Comparison of ENCODE assay signal across 1 cellular context in the genomic region with DNA sequence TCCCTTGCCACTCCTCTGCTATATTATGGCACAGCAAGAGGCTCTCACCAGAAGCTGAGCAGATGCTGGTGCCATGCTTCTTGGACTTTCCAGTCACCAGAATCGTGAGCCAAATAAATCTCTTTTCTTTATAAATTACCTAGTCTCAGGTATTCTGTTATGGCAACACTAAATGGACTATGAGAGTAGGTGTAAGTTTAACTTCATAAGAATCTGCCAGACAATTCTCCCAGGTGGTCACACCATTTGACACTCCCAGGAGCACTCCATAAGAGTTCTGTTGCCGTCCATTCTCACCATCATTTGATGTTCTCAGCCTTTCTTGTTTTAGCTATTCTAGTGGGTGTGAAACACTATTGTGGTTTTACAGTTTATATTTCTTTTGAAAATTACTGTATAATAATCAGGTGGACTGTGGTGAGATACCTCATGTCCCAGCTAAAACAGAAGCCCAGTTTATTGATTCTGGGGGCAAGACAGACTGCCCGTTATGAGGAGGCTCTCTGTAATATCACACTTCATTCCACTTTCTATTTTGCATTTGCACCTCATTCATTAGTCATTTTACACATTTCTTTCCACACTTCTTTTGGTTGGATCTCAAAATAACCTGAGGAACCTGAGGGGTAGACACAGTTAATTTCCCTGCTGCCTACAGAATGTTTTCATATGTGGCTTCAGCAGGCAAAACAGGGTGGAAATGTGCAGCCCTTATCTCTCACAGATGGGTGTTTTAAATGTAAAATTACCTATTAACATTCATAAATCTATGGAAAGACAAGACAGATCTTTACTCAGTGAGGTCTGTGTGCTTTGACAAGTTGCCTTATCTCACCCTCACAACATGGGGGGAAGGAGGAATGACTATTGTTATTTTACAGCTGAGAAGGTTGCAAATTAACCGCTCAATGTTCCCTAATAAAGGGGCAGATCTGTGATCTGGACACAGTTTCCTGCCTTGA.
TF ChIP-seq lines count a peak whose summit lies in the region.

No MANE protein-coding gene starts in this region.

TF ChIP-seq in K562, 482 proteins besides CTCF, POLR2A, EP300 and RAD21 (continued from another document and continues in another):
- TF ChIP-seq, protein P1, sequence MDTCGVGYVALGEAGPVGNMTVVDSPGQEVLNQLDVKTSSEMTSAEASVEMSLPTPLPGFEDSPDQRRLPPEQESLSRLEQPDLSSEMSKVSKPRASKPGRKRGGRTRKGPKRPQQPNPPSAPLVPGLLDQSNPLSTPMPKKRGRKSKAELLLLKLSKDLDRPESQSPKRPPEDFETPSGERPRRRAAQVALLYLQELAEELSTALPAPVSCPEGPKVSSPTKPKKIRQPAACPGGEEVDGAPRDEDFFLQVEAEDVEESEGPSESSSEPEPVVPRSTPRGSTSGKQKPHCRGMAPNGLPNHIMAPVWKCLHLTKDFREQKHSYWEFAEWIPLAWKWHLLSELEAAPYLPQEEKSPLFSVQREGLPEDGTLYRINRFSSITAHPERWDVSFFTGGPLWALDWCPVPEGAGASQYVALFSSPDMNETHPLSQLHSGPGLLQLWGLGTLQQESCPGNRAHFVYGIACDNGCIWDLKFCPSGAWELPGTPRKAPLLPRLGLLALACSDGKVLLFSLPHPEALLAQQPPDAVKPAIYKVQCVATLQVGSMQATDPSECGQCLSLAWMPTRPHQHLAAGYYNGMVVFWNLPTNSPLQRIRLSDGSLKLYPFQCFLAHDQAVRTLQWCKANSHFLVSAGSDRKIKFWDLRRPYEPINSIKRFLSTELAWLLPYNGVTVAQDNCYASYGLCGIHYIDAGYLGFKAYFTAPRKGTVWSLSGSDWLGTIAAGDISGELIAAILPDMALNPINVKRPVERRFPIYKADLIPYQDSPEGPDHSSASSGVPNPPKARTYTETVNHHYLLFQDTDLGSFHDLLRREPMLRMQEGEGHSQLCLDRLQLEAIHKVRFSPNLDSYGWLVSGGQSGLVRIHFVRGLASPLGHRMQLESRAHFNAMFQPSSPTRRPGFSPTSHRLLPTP (IDR thresholded peaks at IDR 0.05; ENCODE audit: borderline replicate concordance, extremely low read depth, insufficient read length), result no peak
- TF ChIP-seq, protein P2, sequence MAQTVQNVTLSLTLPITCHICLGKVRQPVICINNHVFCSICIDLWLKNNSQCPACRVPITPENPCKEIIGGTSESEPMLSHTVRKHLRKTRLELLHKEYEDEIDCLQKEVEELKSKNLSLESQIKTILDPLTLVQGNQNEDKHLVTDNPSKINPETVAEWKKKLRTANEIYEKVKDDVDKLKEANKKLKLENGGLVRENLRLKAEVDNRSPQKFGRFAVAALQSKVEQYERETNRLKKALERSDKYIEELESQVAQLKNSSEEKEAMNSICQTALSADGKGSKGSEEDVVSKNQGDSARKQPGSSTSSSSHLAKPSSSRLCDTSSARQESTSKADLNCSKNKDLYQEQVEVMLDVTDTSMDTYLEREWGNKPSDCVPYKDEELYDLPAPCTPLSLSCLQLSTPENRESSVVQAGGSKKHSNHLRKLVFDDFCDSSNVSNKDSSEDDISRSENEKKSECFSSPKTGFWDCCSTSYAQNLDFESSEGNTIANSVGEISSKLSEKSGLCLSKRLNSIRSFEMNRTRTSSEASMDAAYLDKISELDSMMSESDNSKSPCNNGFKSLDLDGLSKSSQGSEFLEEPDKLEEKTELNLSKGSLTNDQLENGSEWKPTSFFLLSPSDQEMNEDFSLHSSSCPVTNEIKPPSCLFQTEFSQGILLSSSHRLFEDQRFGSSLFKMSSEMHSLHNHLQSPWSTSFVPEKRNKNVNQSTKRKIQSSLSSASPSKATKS (CRISPR knock-in tag; IDR thresholded peaks at IDR 0.05), result no peak
- TF ChIP-seq, protein P3, sequence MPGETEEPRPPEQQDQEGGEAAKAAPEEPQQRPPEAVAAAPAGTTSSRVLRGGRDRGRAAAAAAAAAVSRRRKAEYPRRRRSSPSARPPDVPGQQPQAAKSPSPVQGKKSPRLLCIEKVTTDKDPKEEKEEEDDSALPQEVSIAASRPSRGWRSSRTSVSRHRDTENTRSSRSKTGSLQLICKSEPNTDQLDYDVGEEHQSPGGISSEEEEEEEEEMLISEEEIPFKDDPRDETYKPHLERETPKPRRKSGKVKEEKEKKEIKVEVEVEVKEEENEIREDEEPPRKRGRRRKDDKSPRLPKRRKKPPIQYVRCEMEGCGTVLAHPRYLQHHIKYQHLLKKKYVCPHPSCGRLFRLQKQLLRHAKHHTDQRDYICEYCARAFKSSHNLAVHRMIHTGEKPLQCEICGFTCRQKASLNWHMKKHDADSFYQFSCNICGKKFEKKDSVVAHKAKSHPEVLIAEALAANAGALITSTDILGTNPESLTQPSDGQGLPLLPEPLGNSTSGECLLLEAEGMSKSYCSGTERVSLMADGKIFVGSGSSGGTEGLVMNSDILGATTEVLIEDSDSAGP (CRISPR knock-in tag; IDR thresholded peaks at IDR 0.05), result no peak
- TF ChIP-seq MCM3 (IDR thresholded peaks at IDR 0.05) (no peak), ARID2 (IDR thresholded peaks at IDR 0.05) (no peak), ZBTB7A (IDR thresholded peaks at IDR 0.05; ENCODE audit: borderline replicate concordance, control insufficient read depth, low read depth, low read length) (no peak), POLR2AphosphoS2 (IDR thresholded peaks at IDR 0.05; ENCODE audit: low read length) (no peak), ARID1B (IDR thresholded peaks at IDR 0.05) (peak; percentile 99), STAT5B (CRISPR knock-in tag; IDR thresholded peaks at IDR 0.05) (no peak), ZNF347 (CRISPR knock-in tag; IDR thresholded peaks at IDR 0.05; ENCODE audit: low read depth) (no peak), ZC3H8 (IDR thresholded peaks at IDR 0.05) (no peak), KAT8 (IDR thresholded peaks at IDR 0.05; ENCODE audit: low read depth) (no peak), NFATC3 (IDR thresholded peaks at IDR 0.05) (peak; percentile 83; the same call in 1 of the 2 replicates), JUNB (CRISPR knock-in tag; conservative IDR thresholded peaks at IDR 0.05) (no peak), ELF2 (CRISPR knock-in tag; IDR thresholded peaks at IDR 0.05) (no peak), POLR2G (IDR thresholded peaks at IDR 0.05; ENCODE audit: low read depth, low read length) (no peak), RBM14 (IDR thresholded peaks at IDR 0.05; ENCODE audit: borderline replicate concordance, insufficient read depth, low read depth, low read length) (no peak), TCFL5 (CRISPR knock-in tag; conservative IDR thresholded peaks at IDR 0.05) (no peak; the same call in 1 of the 2 replicates), LEF1 (IDR thresholded peaks at IDR 0.05) (peak; percentile 99), TAF1 (IDR thresholded peaks at IDR 0.05; ENCODE audit: control insufficient read depth, extremely low read depth, insufficient read depth, low read length, severe bottlenecking) (no peak), ZNF354B (CRISPR knock-in tag; IDR thresholded peaks at IDR 0.05) (no peak), IFI16 (CRISPR knock-in tag; IDR thresholded peaks at IDR 0.05) (no peak), THRAP3 (IDR thresholded peaks at IDR 0.05; ENCODE audit: borderline replicate concordance) (no peak), CHCHD3 (CRISPR knock-in tag; IDR thresholded peaks at IDR 0.05) (no peak), NELFE (IDR thresholded peaks at IDR 0.05; ENCODE audit: insufficient read depth, insufficient read length) (no peak), MAFG (tag; conservative IDR thresholded peaks at IDR 0.05) (peak; percentile 90)
- TF ChIP-seq, protein P4, sequence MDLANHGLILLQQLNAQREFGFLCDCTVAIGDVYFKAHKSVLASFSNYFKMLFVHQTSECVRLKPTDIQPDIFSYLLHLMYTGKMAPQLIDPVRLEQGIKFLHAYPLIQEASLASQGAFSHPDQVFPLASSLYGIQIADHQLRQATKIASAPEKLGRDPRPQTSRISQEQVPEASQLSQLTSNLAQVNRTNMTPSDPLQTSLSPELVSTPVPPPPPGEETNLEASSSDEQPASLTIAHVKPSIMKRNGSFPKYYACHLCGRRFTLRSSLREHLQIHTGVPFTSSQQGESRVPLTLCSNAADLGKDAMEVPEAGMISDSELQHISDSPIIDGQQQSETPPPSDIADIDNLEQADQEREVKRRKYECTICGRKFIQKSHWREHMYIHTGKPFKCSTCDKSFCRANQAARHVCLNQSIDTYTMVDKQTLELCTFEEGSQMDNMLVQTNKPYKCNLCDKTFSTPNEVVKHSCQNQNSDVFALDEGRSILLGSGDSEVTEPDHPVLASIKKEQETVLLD (IDR thresholded peaks at IDR 0.05), result peak; percentile 81; the same call in 1 of the 2 replicates
- TF ChIP-seq, protein P5, sequence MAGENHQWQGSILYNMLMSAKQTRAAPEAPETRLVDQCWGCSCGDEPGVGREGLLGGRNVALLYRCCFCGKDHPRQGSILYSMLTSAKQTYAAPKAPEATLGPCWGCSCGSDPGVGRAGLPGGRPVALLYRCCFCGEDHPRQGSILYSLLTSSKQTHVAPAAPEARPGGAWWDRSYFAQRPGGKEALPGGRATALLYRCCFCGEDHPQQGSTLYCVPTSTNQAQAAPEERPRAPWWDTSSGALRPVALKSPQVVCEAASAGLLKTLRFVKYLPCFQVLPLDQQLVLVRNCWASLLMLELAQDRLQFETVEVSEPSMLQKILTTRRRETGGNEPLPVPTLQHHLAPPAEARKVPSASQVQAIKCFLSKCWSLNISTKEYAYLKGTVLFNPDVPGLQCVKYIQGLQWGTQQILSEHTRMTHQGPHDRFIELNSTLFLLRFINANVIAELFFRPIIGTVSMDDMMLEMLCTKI (IDR thresholded peaks at IDR 0.05; ENCODE audit: partially characterized antibody), result no peak
- TF ChIP-seq, protein P6, sequence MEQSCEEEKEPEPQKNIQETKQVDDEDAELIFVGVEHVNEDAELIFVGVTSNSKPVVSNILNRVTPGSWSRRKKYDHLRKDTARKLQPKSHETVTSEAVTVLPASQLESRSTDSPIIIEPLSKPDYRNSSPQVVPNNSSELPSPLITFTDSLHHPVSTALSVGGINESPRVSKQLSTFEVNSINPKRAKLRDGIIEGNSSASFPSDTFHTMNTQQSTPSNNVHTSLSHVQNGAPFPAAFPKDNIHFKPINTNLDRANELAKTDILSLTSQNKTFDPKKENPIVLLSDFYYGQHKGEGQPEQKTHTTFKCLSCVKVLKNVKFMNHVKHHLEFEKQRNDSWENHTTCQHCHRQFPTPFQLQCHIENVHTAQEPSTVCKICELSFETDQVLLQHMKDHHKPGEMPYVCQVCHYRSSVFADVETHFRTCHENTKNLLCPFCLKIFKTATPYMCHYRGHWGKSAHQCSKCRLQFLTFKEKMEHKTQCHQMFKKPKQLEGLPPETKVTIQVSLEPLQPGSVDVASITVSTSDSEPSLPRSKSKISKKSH (CRISPR knock-in tag; IDR thresholded peaks at IDR 0.05), result no peak
- TF ChIP-seq, protein P7, sequence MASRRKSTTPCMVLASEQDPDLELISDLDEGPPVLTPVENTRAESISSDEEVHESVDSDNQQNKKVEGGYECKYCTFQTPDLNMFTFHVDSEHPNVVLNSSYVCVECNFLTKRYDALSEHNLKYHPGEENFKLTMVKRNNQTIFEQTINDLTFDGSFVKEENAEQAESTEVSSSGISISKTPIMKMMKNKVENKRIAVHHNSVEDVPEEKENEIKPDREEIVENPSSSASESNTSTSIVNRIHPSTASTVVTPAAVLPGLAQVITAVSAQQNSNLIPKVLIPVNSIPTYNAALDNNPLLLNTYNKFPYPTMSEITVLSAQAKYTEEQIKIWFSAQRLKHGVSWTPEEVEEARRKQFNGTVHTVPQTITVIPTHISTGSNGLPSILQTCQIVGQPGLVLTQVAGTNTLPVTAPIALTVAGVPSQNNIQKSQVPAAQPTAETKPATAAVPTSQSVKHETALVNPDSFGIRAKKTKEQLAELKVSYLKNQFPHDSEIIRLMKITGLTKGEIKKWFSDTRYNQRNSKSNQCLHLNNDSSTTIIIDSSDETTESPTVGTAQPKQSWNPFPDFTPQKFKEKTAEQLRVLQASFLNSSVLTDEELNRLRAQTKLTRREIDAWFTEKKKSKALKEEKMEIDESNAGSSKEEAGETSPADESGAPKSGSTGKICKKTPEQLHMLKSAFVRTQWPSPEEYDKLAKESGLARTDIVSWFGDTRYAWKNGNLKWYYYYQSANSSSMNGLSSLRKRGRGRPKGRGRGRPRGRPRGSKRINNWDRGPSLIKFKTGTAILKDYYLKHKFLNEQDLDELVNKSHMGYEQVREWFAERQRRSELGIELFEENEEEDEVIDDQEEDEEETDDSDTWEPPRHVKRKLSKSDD (conservative IDR thresholded peaks at IDR 0.05; ENCODE audit: low read length), result no peak
- TF ChIP-seq, protein P8, sequence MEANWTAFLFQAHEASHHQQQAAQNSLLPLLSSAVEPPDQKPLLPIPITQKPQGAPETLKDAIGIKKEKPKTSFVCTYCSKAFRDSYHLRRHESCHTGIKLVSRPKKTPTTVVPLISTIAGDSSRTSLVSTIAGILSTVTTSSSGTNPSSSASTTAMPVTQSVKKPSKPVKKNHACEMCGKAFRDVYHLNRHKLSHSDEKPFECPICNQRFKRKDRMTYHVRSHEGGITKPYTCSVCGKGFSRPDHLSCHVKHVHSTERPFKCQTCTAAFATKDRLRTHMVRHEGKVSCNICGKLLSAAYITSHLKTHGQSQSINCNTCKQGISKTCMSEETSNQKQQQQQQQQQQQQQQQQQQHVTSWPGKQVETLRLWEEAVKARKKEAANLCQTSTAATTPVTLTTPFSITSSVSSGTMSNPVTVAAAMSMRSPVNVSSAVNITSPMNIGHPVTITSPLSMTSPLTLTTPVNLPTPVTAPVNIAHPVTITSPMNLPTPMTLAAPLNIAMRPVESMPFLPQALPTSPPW (CRISPR knock-in tag; IDR thresholded peaks at IDR 0.05), result peak; percentile 80
- TF ChIP-seq, protein P9, sequence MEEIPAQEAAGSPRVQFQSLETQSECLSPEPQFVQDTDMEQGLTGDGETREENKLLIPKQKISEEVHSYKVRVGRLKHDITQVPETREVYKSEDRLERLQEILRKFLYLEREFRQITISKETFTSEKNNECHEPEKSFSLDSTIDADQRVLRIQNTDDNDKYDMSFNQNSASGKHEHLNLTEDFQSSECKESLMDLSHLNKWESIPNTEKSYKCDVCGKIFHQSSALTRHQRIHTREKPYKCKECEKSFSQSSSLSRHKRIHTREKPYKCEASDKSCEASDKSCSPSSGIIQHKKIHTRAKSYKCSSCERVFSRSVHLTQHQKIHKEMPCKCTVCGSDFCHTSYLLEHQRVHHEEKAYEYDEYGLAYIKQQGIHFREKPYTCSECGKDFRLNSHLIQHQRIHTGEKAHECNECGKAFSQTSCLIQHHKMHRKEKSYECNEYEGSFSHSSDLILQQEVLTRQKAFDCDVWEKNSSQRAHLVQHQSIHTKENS (CRISPR knock-in tag; IDR thresholded peaks at IDR 0.05), result no peak
- TF ChIP-seq, protein P10, sequence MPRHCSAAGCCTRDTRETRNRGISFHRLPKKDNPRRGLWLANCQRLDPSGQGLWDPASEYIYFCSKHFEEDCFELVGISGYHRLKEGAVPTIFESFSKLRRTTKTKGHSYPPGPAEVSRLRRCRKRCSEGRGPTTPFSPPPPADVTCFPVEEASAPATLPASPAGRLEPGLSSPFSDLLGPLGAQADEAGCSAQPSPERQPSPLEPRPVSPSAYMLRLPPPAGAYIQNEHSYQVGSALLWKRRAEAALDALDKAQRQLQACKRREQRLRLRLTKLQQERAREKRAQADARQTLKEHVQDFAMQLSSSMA (CRISPR knock-in tag; IDR thresholded peaks at IDR 0.05), result no peak
- TF ChIP-seq, protein P11, sequence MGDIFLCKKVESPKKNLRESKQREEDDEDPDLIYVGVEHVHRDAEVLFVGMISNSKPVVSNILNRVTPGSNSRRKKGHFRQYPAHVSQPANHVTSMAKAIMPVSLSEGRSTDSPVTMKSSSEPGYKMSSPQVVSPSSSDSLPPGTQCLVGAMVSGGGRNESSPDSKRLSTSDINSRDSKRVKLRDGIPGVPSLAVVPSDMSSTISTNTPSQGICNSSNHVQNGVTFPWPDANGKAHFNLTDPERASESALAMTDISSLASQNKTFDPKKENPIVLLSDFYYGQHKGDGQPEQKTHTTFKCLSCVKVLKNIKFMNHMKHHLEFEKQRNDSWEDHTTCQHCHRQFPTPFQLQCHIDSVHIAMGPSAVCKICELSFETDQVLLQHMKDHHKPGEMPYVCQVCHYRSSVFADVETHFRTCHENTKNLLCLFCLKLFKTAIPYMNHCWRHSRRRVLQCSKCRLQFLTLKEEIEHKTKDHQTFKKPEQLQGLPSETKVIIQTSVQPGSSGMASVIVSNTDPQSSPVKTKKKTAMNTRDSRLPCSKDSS (IDR thresholded peaks at IDR 0.05; ENCODE audit: low read depth, partially characterized antibody), result no peak
